Comparison of ENCODE assay signal across 8 cellular contexts in the genomic region with DNA sequence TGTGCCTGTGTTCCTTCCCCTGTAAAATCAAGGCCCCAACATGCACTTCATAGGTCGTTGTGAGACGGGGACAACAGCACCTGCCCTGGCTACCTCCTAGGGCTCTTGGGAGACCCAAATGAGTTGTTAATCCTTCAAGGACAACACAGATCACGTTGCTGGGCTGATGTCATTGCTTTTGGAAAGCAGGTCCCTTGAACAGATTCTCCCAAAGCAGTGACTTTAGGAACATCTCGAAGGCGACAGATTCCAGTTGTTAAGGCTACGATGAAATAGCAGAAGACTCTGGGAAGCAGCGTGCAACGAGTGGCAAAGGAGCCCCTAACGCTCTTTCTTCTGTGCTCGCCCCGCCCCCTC. TPM values are rescaled to one million over a fixed set of nuclear protein-coding genes. Genes with fewer than 3 reads are reported as not detected.
DNase-seq lines count a peak whose midpoint lies in the region; ATAC-seq and TF ChIP-seq lines count a peak whose summit lies in the region.

No MANE protein-coding gene starts in this region.

- peak overlapping the region; percentile 81 for H3K4me3 Mint-ChIP-seq in progenitor cell of endocrine pancreas (ENCODE audit: low read depth)

- H3K4me1 Mint-ChIP-seq in progenitor cell of endocrine pancreas (ENCODE audit: low read depth): peaks cover 27% of the 10 kb centered on the region

- TF ChIP-seq CTCF in choroid plexus epithelial cell (conservative IDR thresholded peaks at IDR 0.05; ENCODE audit: low read depth, low read length): no peak
- no peak for TF ChIP-seq CTCF in progenitor cell of endocrine pancreas (IDR thresholded peaks at IDR 0.05; ENCODE audit: unreplicated experiment)

- no peaks in the 10 kb centered on the region for H3K9me3 Mint-ChIP-seq in progenitor cell of endocrine pancreas (ENCODE audit: low read depth)

- no peak for ATAC-seq in HG03457 (IDR thresholded peaks at IDR 0.05; ENCODE audit: unreplicated experiment)

- no peak overlapping the region for H3K27ac Mint-ChIP-seq in progenitor cell of endocrine pancreas

- DNase-seq in NCI-H187 (lab: John Stamatoyannopoulos, UW) (peak; percentile 73 to 96), NCI-H187 treated with DMSO at 0.1 percent for 48 hours (lab: John Stamatoyannopoulos, UW) (no peak), choroid plexus epithelial cell (ENCODE audit: low read depth) (no peak), progenitor cell of endocrine pancreas (ENCODE audit: low spot score, unreplicated experiment) (no peak), D341Med (ENCODE audit: low spot score) (no peak), ureter (ENCODE audit: low spot score) (no peak)
- DNase-seq in Jurkat, Clone E6-1 (ENCODE audit: low read depth, low spot score): no peak

- H3K36me3 Mint-ChIP-seq in progenitor cell of endocrine pancreas (ENCODE audit: insufficient read depth): no peaks in the 10 kb centered on the region

- H3K4me3 ChIP-seq in Jurkat, Clone E6-1 (ENCODE audit: low read length): peak overlapping the region; percentile 66
- peak overlapping the region; percentile 8 for H3K4me3 ChIP-seq in choroid plexus epithelial cell (ENCODE audit: low read depth, low read length)

- no peaks in the 10 kb centered on the region for H3K27me3 Mint-ChIP-seq in progenitor cell of endocrine pancreas

RNA-seq across cellular contexts. Expression of a gene that starts 26.2 kb away (rescaled TPM):
- polyA plus RNA-seq in Jurkat, Clone E6-1 (2012; ENCODE audit: insufficient read depth, insufficient read length): 14.6 TPM
- total RNA-seq in progenitor cell of endocrine pancreas: 0.84 and 0.86 TPM in 2 replicates
- total RNA-seq in ureter: not detected

Comparison
In these comparisons a context has a peak if more than half of its experiments do, and no peak if none do; other contexts are left out.
1. DNase-seq: peak in NCI-H187 (2 of 2); none in NCI-H187 treated with DMSO at 0.1 percent for 48 hours (single experiment), Jurkat, Clone E6-1 (single experiment), choroid plexus epithelial cell (single experiment), progenitor cell of endocrine pancreas (single experiment), D341Med (single experiment) and ureter (single experiment).